7 cellular contexts compared by ENCODE assay signal in genomic region chr3:122754867-122755835, GRCh38. TPM values are rescaled to one million over a fixed set of nuclear protein-coding genes. Genes with fewer than 3 reads are reported as not detected.
DNase-seq lines count a peak whose midpoint lies in the region; ATAC-seq, FAIRE-seq and TF ChIP-seq lines count a peak whose summit lies in the region.

No MANE protein-coding gene starts in this region.

- H3K4me1 ChIP-seq in uterus: no peaks in the 10 kb centered on the region

- no peaks in the 10 kb centered on the region for H3K36me3 ChIP-seq in uterus

- no peaks in the 10 kb centered on the region for H3K9me3 Mint-ChIP-seq in activated T-helper 17 cell treated with anti-CD3 and anti-CD28 coated beads, Interleukin-2, amount 50 U/mL, for 72 hours

- FAIRE-seq in GM12891 (lab: Jason Lieb, UNC): peak; percentile 93

- no peaks in the 10 kb centered on the region for H3K9me3 ChIP-seq in uterus

- H3K27ac ChIP-seq in uterus: no peak overlapping the region

- no peak overlapping the region for H3K27ac Mint-ChIP-seq in activated T-helper 17 cell treated with anti-CD3 and anti-CD28 coated beads, Interleukin-2, amount 50 U/mL, for 72 hours

- intact Hi-C loops in uterus (cut with DNase I; ENCODE audit: low total_unique reads): no loop called here

- TF ChIP-seq POLR2A in GM12891 (IDR thresholded peaks at IDR 0.05; ENCODE audit: low read depth, low read length) (no peak), uterus (IDR thresholded peaks at IDR 0.05) (no peak)

- peaks cover 46% of the 10 kb centered on the region for H3K36me3 Mint-ChIP-seq in activated T-helper 17 cell treated with anti-CD3 and anti-CD28 coated beads, Interleukin-2, amount 50 U/mL, for 72 hours (ENCODE audit: low read depth)

- H3K4me1 Mint-ChIP-seq in activated T-helper 17 cell treated with anti-CD3 and anti-CD28 coated beads, Interleukin-2, amount 50 U/mL, for 72 hours: no peaks in the 10 kb centered on the region

- no peak overlapping the region for H3K4me3 ChIP-seq in uterus

- DNase-seq in GM12891 (ENCODE audit: insufficient read length, low spot score): peak; percentile 25
- DNase-seq in islet precursor cell: peak; percentile 72
- DNase-seq in uterus: no peak
- DNase-seq in activated CD8-positive, alpha-beta memory T cell treated with anti-CD3 and anti-CD28 coated beads, Interleukin-2, amount 50 U/mL, for 4 hours: no peak
- no peak for DNase-seq in NCI-H2107 (lab: John Stamatoyannopoulos, UW)

- H3K27me3 ChIP-seq in uterus: no peaks in the 10 kb centered on the region

- H3K4me3 Mint-ChIP-seq in activated T-helper 17 cell treated with anti-CD3 and anti-CD28 coated beads, Interleukin-2, amount 50 U/mL, for 72 hours: no peak overlapping the region

- H3K27me3 Mint-ChIP-seq in activated T-helper 17 cell treated with anti-CD3 and anti-CD28 coated beads, Interleukin-2, amount 50 U/mL, for 72 hours: no peaks in the 10 kb centered on the region

- TF ChIP-seq CTCF in uterus (IDR thresholded peaks at IDR 0.05): peak; percentile 21 to 52 (median 34)

- peak; percentile 57 for ATAC-seq in HG03060 (IDR thresholded peaks at IDR 0.05; ENCODE audit: low read depth, unreplicated experiment)
- ATAC-seq in activated T-helper 17 cell treated with anti-CD3 and anti-CD28 coated beads, Interleukin-2, amount 50 U/mL, for 72 hours (replicated peaks): peak; percentile 84

TF ChIP-seq in GM12891, 5 proteins besides CTCF, POLR2A, EP300 and RAD21:
- TF ChIP-seq SPI1 (IDR thresholded peaks at IDR 0.05; ENCODE audit: low read depth, low read length): 0 out of 2 replicates have a peak, but pooled peaks have one; percentile 17
- TF ChIP-seq POU2F2 (IDR thresholded peaks at IDR 0.05; ENCODE audit: low read depth, low read length): no peak

RNA-seq across cellular contexts. Expression of gene HSPBAP1, which starts 38.5 kb away (rescaled TPM):
- 3.7 TPM for polyA plus RNA-seq in GM12891 (2012; ENCODE audit: low read depth, missing spikeins)
- 1 to 10 TPM; 5.1 to 6.7 TPM for total RNA-seq in activated T-helper 17 cell treated with anti-CD3 and anti-CD28 coated beads, Interleukin-2, amount 50 U/mL, for 72 hours
- 10 to 100 TPM in 2 of 4 donors, 1 to 10 TPM in 2; 3.1 to 25.9 (median 11.7) TPM for total RNA-seq in uterus

RNA-seq across cellular contexts. Expression of gene SLC49A4, which starts 39.7 kb away (rescaled TPM):
- 0.37 TPM for polyA plus RNA-seq in GM12891 (2012; ENCODE audit: low read depth, missing spikeins)
- 1 to 10 TPM; 1.9 to 2.6 TPM for total RNA-seq in activated T-helper 17 cell treated with anti-CD3 and anti-CD28 coated beads, Interleukin-2, amount 50 U/mL, for 72 hours
- 10 to 100 TPM in 3 of 4 donors, 1 to 10 TPM in 1; 9.7 to 26.9 (median 19.4) TPM for total RNA-seq in uterus

Comparison
In these comparisons a context has a peak if more than half of its experiments do, and no peak if none do; other contexts are left out.
1. DNase-seq: peak in GM12891 (single experiment) and islet precursor cell (single experiment); none in uterus (0 of 2), activated CD8-positive, alpha-beta memory T cell treated with anti-CD3 and anti-CD28 coated beads, Interleukin-2, amount 50 U/mL, for 4 hours (single experiment) and NCI-H2107 (single experiment).